In the genomic region with DNA sequence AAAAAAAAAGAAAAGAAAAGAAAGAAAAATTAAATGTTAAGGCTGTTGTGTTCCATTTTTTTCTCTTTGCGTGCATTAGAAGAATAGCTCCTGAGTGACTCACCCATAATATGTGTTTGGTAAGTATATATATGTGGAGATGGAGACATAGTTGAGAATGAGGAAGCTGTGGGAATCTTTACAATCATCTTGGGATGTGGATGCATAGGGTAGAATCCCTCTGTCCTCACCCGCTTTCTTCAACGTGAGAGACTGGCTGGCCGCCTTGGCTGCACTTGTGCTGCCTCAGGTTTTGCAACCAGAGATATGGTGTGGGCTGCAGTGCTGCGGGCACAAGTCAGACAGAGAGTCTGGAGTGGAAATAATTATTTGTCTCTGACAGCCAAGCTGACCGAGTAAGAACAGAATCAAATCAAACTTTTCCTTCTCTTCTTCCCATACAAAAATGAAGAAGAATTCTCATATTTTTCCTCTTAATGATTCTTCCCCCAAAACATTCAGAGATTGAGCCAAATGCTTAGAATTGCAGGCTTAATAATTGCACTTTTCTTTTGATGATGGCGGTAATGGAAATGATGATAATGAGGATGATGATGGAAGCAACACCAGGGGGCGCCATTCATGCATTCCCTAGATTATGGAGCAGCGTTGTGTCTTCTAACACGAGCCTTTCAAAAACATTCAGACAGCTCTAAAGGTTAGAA, we compare ENCODE assay signal across 8 cellular contexts. TPM values are rescaled to one million over a fixed set of nuclear protein-coding genes. Genes with fewer than 3 reads are reported as not detected.
A peak's percentile ranks its signal among the peaks of the same experiment; 100 is the strongest.
DNase-seq lines count a peak whose midpoint lies in the region; ATAC-seq, FAIRE-seq and TF ChIP-seq lines count a peak whose summit lies in the region.

No MANE protein-coding gene starts in this region.

- TF ChIP-seq CTCF in D721Med (IDR thresholded peaks at IDR 0.05; ENCODE audit: insufficient read depth, missing control alignments) (peak; percentile 7), LNCAP (IDR thresholded peaks at IDR 0.05) (peak; percentile 45; the same call in 1 of the 2 replicates), mammary epithelial cell (conservative IDR thresholded peaks at IDR 0.05 in 1 of 2, IDR thresholded peaks at IDR 0.05 in 1 of 2; ENCODE audit: extremely low read depth in 1 of 2, insufficient read depth in 1 of 2, low read depth in 1 of 2, low read length in 2 of 2) (peak; percentile 22 to 47), nephron progenitor cell (IDR thresholded peaks at IDR 0.05) (peak; percentile 48), gastrocnemius medialis (IDR thresholded peaks at IDR 0.05 in 4 of 5, conservative IDR thresholded peaks at IDR 0.05 in 1 of 5) (no peak)

- H3K27ac ChIP-seq in mammary epithelial cell (ENCODE audit: insufficient read depth, low read depth, low read length): no peak overlapping the region
- no peak overlapping the region for H3K27ac ChIP-seq in gastrocnemius medialis

- H3K36me3 Mint-ChIP-seq in nephron progenitor cell (ENCODE audit: low read depth): no peaks in the 10 kb centered on the region

- H3K4me1 Mint-ChIP-seq in nephron progenitor cell: no peaks in the 10 kb centered on the region

- no peaks in the 10 kb centered on the region for H3K79me2 ChIP-seq in mammary epithelial cell (ENCODE audit: insufficient read depth, low read length)

- H3K4me1 ChIP-seq in mammary epithelial cell (ENCODE audit: insufficient read depth, low read length) (no peaks in the 10 kb centered on the region), gastrocnemius medialis (no peaks in the 10 kb centered on the region)

- in situ Hi-C loops in mammary epithelial cell (cut with MboI; ENCODE audit: low sequenced_read_pairs in 2 of 2): no loop called here
- in situ Hi-C loops in gastrocnemius medialis (cut with MboI; ENCODE audit: low sequenced_read_pairs in 4 of 4): no loop called here

- H3K27ac Mint-ChIP-seq in nephron progenitor cell: no peak overlapping the region

- no peaks in the 10 kb centered on the region for H4K20me1 ChIP-seq in mammary epithelial cell (ENCODE audit: insufficient read depth, low read length)

- H3K9me3 ChIP-seq in mammary epithelial cell (replicated peaks; ENCODE audit: insufficient read depth, low read length): no peaks in the 10 kb centered on the region
- H3K9me3 ChIP-seq in gastrocnemius medialis: no peaks in the 10 kb centered on the region

- H2AFZ ChIP-seq in mammary epithelial cell (ENCODE audit: low read depth, low read length): no peak overlapping the region

- H3K36me3 ChIP-seq in mammary epithelial cell (ENCODE audit: insufficient read depth, low read length): no peaks in the 10 kb centered on the region
- H3K36me3 ChIP-seq in gastrocnemius medialis: no peaks in the 10 kb centered on the region

- H3K4me3 ChIP-seq in mammary epithelial cell (replicated peaks in 1 of 3; ENCODE audit: insufficient read depth in 1 of 3, low read depth in 2 of 3, low read length in 3 of 3): no peak overlapping the region
- H3K4me3 ChIP-seq in gastrocnemius medialis: no peak overlapping the region

- DNase-seq in D721Med (ENCODE audit: insufficient read length, low spot score) (no peak), mammary epithelial cell (no peak), nephron progenitor cell (peak; percentile 23), cortex of kidney (lab: John Stamatoyannopoulos, UW) (no peak), gastrocnemius medialis (no peak), AML-193 (lab: John Stamatoyannopoulos, UW) (no peak), NCI-H2107 treated with DMSO at 0.1 percent for 48 hours (lab: John Stamatoyannopoulos, UW; ENCODE audit: unreplicated experiment) (no peak)

- WGBS in mammary epithelial cell (ENCODE audit: low coverage, missing lambda C conversion rate): 73% methylated on average over 9 of the region's 10 CpGs

- H3K27me3 Mint-ChIP-seq in nephron progenitor cell (ENCODE audit: low read depth, poor library complexity): no peaks in the 10 kb centered on the region

- H3K9ac ChIP-seq in mammary epithelial cell (ENCODE audit: insufficient read depth, low read length): no peak overlapping the region

- no peak for TF ChIP-seq POLR2A in gastrocnemius medialis (IDR thresholded peaks at IDR 0.05)

- H3K27me3 ChIP-seq in mammary epithelial cell (ENCODE audit: insufficient read depth, low read length) (no peaks in the 10 kb centered on the region), gastrocnemius medialis (no peaks in the 10 kb centered on the region)

- dilution Hi-C loops in mammary epithelial cell (cut with HindIII; ENCODE audit: low sequenced_read_pairs): no loop called here

- H3K9me3 Mint-ChIP-seq in nephron progenitor cell: no peaks in the 10 kb centered on the region

- H3K4me2 ChIP-seq in mammary epithelial cell (ENCODE audit: insufficient read depth, low read depth, low read length): no peak overlapping the region

- no peak for ATAC-seq in gastrocnemius medialis

- H3K4me3 Mint-ChIP-seq in nephron progenitor cell: no peak overlapping the region

- BruUV-seq in mammary epithelial cell (replicated peaks; lab: Mats Ljungman, UMichigan): no TSS peak

- intact Hi-C loops in mammary epithelial cell (cut with micrococcal nuclease): no loop called here
- intact Hi-C loops in gastrocnemius medialis (cut with DNase I; ENCODE audit: low total_unique reads): no loop called here

- CTCF ChIA-PET in mammary epithelial cell (lab: Charles Lee; ENCODE audit: low non-redundant PET): no interaction called here

- FAIRE-seq in D721Med (lab: Jason Lieb, UNC): peak; percentile 88

RNA-seq across cellular contexts. Expression of gene SERPINB7, which starts 48.5 kb away (rescaled TPM):
- total RNA-seq in mammary epithelial cell (10 to 100 TPM; 13.5 to 42.6 TPM), gastrocnemius medialis (not detected)
- 53.2 TPM for polyA plus RNA-seq in mammary epithelial cell
- polyA minus RNA-seq in mammary epithelial cell: 85.5 TPM

Comparison
In these comparisons a context has a peak if more than half of its experiments do, and no peak if none do; other contexts are left out.
1. CTCF ChIP-seq: peak in D721Med (single experiment), LNCAP (single experiment), mammary epithelial cell (2 of 2) and nephron progenitor cell (single experiment); none in gastrocnemius medialis (0 of 5).
2. RNA of gene SERPINB7, which starts 48.5 kb away (total RNA-seq): 13.5 to 42.6 TPM in mammary epithelial cell; not detected in gastrocnemius medialis; every median in the first group is over 10 times any median in the second.